ENCODE assay signal across 32 cellular contexts in the genomic region with DNA sequence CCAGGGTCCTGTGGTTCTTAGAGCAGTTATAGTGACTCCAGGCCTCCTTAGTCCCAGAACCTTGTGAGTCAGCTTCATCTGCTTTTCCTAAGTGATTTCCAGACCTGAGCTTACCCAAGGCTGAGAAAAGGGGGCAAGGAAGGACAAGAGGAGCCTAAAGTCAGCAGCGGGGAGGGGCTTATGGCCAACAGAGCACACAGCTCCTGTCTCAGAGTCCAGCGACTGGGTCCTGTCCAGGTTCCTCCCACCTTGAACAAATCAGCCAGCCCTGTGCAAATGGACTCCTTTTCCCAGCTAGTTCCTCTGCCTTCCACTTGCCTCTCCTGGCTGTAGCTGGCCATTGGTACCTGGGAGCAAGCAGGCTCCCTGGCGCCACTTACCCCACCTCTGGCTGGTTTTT.
"Had no signal": no experiment of that assay in that cellular context is flagged by ENCODE, and none has a peak within 500 bp of the region (broad histone marks: within the 10 kb centered on the region; RNA-seq: fewer than 3 reads in every experiment).

No MANE protein-coding gene starts in this region.

- H3K9me3 ChIP-seq: adrenal gland, breast epithelium, colonic mucosa had no signal

- DNase-seq: activated CD4-positive, alpha-beta memory T cell treated with anti-CD3 and anti-CD28 coated beads for 36 hours; activated CD4-positive, alpha-beta T cell treated with anti-CD3 and anti-CD28 coated beads for 36 hours; activated CD4-positive, alpha-beta T cell treated with anti-CD3 and anti-CD28 coated beads, Interleukin-2, amount 10 ng/mL, durations not matched to agents 24 days and 14 days; activated CD4-positive, CD25-positive, alpha-beta regulatory T cell; activated CD4-positive, CD25-positive, alpha-beta regulatory T cell treated with anti-CD3 and anti-CD28 coated beads, Interleukin-2, amount 50 U/mL, for 72 hours; activated CD8-positive, alpha-beta memory T cell treated with anti-CD3 and anti-CD28 coated beads, Interleukin-2, amount 10 ng/mL, durations not matched to agents 7 days and 5 days; activated CD8-positive, alpha-beta memory T cell treated with anti-CD3 and anti-CD28 coated beads, Interleukin-2, amount 50 U/mL, for 4 hours; activated CD8-positive, alpha-beta T cell treated with anti-CD3 and anti-CD28 coated beads, Interleukin-2, amount 10 ng/mL, durations not matched to agents 7 days and 5 days; activated gamma-delta T cell treated with Interleukin-2 at 50 U/mL for 16 hours; activated naive CD4-positive, alpha-beta T cell treated with Interleukin-2 at 50 U/mL for 16 hours; activated naive CD8-positive, alpha-beta T cell treated with anti-CD3 and anti-CD28 coated beads for 36 hours; activated naive CD8-positive, alpha-beta T cell treated with anti-CD3 and anti-CD28 coated beads, Interleukin-2, amount 50 U/mL, for 24 hours; activated T-cell treated with anti-CD3 and anti-CD28 coated beads, Interleukin-2, amount 50 U/mL, for 1 hour; activated T-cell treated with anti-CD3 and anti-CD28 coated beads, Interleukin-2, amount 50 U/mL, for 48 hours; adrenal gland; amygdala; aorta; central memory CD4-positive, alpha-beta T cell; cerebellar nuclear complex; colonic mucosa; effector CD8-positive, alpha-beta T cell; foreskin fibroblast; head of caudate nucleus; T-helper 1 cell; T-helper 17 cell; T1000 had no signal

- H3K4me3 ChIP-seq: adrenal gland, breast epithelium, cardiac muscle cell, colonic mucosa had no signal

- FAIRE-seq: endometrium, endothelial cell of umbilical vein, frontal cortex had no signal

- H3K36me3 ChIP-seq: adrenal gland, breast epithelium, cardiac muscle cell, colonic mucosa had no signal

- H3K27ac ChIP-seq: adrenal gland, breast epithelium, cardiac muscle cell, colonic mucosa had no signal

- H3K27me3 ChIP-seq: adrenal gland, breast epithelium, cardiac muscle cell, colonic mucosa had no signal

- ATAC-seq: activated CD4-positive, alpha-beta T cell treated with anti-CD3 and anti-CD28 coated beads for 36 hours; activated CD8-positive, alpha-beta memory T cell treated with anti-CD3 and anti-CD28 coated beads, Interleukin-2, amount 10 ng/mL, durations not matched to agents 7 days and 5 days; activated CD8-positive, alpha-beta T cell treated with anti-CD3 and anti-CD28 coated beads, Interleukin-2, amount 10 ng/mL, durations not matched to agents 7 days and 5 days; activated naive CD8-positive, alpha-beta T cell treated with anti-CD3 and anti-CD28 coated beads, Interleukin-2, amount 50 U/mL, for 24 hours; esophagus mucosa; T-helper 17 cell had no signal

- H3K4me1 ChIP-seq: colonic mucosa had no signal
